In the genomic region with DNA sequence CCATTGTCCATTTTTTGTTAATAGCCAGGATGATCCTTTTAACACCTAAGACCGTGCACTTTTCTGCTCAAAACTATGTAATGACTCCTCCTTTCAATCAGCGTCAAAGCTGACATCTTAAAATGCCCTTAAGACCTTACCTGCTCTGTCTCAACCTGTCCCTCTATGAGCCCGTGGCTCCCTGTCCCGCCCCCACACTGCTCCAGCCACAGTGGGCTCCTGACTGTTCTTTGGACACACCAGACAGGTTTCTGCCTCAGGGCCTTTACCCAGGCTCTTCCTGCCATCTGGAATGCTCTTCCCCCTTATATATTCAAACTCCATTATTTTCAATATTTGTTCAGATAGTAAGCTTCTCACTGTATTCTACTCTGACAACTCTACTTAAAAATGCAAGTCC, we compare ENCODE assay signal across 27 cellular contexts. TPM values are rescaled to one million over a fixed set of nuclear protein-coding genes. Genes with fewer than 3 reads are reported as not detected.
DNase-seq lines count a peak whose midpoint lies in the region; FAIRE-seq and TF ChIP-seq lines count a peak whose summit lies in the region.
"Had no signal": no experiment of that assay in that cellular context is flagged by ENCODE, and none has a peak within 500 bp of the region (broad histone marks: within the 10 kb centered on the region; RNA-seq: fewer than 3 reads in every experiment).

No MANE protein-coding gene starts in this region.

- H3K27me3 Mint-ChIP-seq in osteocyte (ENCODE audit: unreplicated experiment), result no peaks in the 10 kb centered on the region
- H3K27me3 Mint-ChIP-seq in glutamatergic neuron (ENCODE audit: unreplicated experiment), result peaks cover 2% of the 10 kb centered on the region
- H3K27me3 Mint-ChIP-seq: CD4-positive, alpha-beta T cell; CD8-positive, alpha-beta memory T cell had no signal

- H3K36me3 Mint-ChIP-seq in osteocyte (ENCODE audit: unreplicated experiment) (no peaks in the 10 kb centered on the region), glutamatergic neuron (ENCODE audit: unreplicated experiment) (peaks cover 3% of the 10 kb centered on the region)
- H3K36me3 Mint-ChIP-seq: CD14-positive monocyte had no signal

- FAIRE-seq in bronchial epithelial cell (lab: Jason Lieb, UNC), result peak; percentile 13
- FAIRE-seq: A549, G401.6, GM12892, GM19239 had no signal

- H3K9me3 Mint-ChIP-seq in osteocyte (ENCODE audit: unreplicated experiment), result no peaks in the 10 kb centered on the region
- peaks cover 3% of the 10 kb centered on the region for H3K9me3 Mint-ChIP-seq in glutamatergic neuron (ENCODE audit: unreplicated experiment)
- H3K9me3 Mint-ChIP-seq: CD4-positive, alpha-beta T cell; CD8-positive, alpha-beta memory T cell had no signal

- no peaks in the 10 kb centered on the region for H3K27me3 ChIP-seq in bronchial epithelial cell (ENCODE audit: control insufficient read depth, insufficient read depth, low read length)
- H3K27me3 ChIP-seq in esophagus muscularis mucosa, result no peaks in the 10 kb centered on the region
- H3K27me3 ChIP-seq: BE2C; BLaER1 treated with 17β-estradiol and CSF1 and Interleukin-3, amounts not matched to agents 10 nM and 100 nM had no signal

- no peak overlapping the region for H3K4me3 ChIP-seq in bronchial epithelial cell (ENCODE audit: low read depth, low read length)
- no peak overlapping the region for H3K4me3 ChIP-seq in esophagus muscularis mucosa
- H3K4me3 ChIP-seq: A549; BLaER1 treated with 17β-estradiol and CSF1 and Interleukin-3, amounts not matched to agents 10 nM and 100 nM; GM23248 had no signal

- WGBS in esophagus muscularis mucosa, result 89% methylated on average over 4 of the region's 4 CpGs

- DNase-seq in NCI-H69 (lab: John Stamatoyannopoulos, UW) (peak; percentile 12), bronchial epithelial cell (ENCODE audit: low read depth) (no peak), esophagus muscularis mucosa (ENCODE audit: extremely low spot score) (peak; percentile 53), osteocyte (ENCODE audit: extremely low spot score, unreplicated experiment) (no peak), germinal center (ENCODE audit: low spot score) (no peak), glutamatergic neuron (no peak)
- no peak for DNase-seq in activated naive CD4-positive, alpha-beta T cell treated with anti-CD3 and anti-CD28 coated beads, Interleukin-2, amount 50 U/mL, for 16 hours
- DNase-seq: 8988T; ACHN; AML-193; BE2C; Calu3; CD4-positive, alpha-beta T cell; CD8-positive, alpha-beta memory T cell; COR-L47; DMS53; DMS79 treated with DMSO at 0.1 percent for 48 hours; GM23248; H9 had no signal

- H3K9me3 ChIP-seq in esophagus muscularis mucosa, result no peaks in the 10 kb centered on the region
- H3K9me3 ChIP-seq: A549; BE2C; BLaER1 treated with 17β-estradiol and CSF1 and Interleukin-3, amounts not matched to agents 10 nM and 100 nM had no signal

- H3K4me3 Mint-ChIP-seq in osteocyte (ENCODE audit: unreplicated experiment), result no peak overlapping the region
- H3K4me3 Mint-ChIP-seq in glutamatergic neuron (ENCODE audit: unreplicated experiment), result no peak overlapping the region
- H3K4me3 Mint-ChIP-seq: CD14-positive monocyte; CD4-positive, alpha-beta T cell; CD8-positive, alpha-beta memory T cell; H9 had no signal

- no peak for TF ChIP-seq EP300 in esophagus muscularis mucosa (IDR thresholded peaks at IDR 0.05)

- no peaks in the 10 kb centered on the region for H3K4me1 ChIP-seq in esophagus muscularis mucosa
- H3K4me1 ChIP-seq: A549; BE2C; BLaER1 treated with 17β-estradiol and CSF1 and Interleukin-3, amounts not matched to agents 10 nM and 100 nM had no signal

- intact Hi-C loops in esophagus muscularis mucosa (cut with DNase I), result no loop called here

- no peak overlapping the region for H3K27ac ChIP-seq in esophagus muscularis mucosa (replicated peaks in 1 of 4)
- H3K27ac ChIP-seq: A549; BLaER1 treated with 17β-estradiol and CSF1 and Interleukin-3, amounts not matched to agents 10 nM and 100 nM; GM23248 had no signal

- TF ChIP-seq CTCF in bronchial epithelial cell (IDR thresholded peaks at IDR 0.05; ENCODE audit: insufficient read depth, low read length, severe bottlenecking) (no peak), esophagus muscularis mucosa (IDR thresholded peaks at IDR 0.05) (no peak), osteocyte (IDR thresholded peaks at IDR 0.05) (no peak), glutamatergic neuron (IDR thresholded peaks at IDR 0.05; ENCODE audit: partially characterized antibody, unreplicated experiment) (no peak)

- H3K27ac Mint-ChIP-seq in osteocyte (ENCODE audit: unreplicated experiment) (peak overlapping the region; percentile 9), glutamatergic neuron (ENCODE audit: unreplicated experiment) (no peak overlapping the region)
- H3K27ac Mint-ChIP-seq: CD14-positive monocyte; CD4-positive, alpha-beta T cell had no signal

- no peak for TF ChIP-seq POLR2A in esophagus muscularis mucosa (IDR thresholded peaks at IDR 0.05; ENCODE audit: low read depth)

- H3K36me3 ChIP-seq in bronchial epithelial cell (ENCODE audit: control insufficient read depth, insufficient read depth, low read length) (no peaks in the 10 kb centered on the region), esophagus muscularis mucosa (no peaks in the 10 kb centered on the region)
- H3K36me3 ChIP-seq: BE2C; BLaER1 treated with 17β-estradiol and CSF1 and Interleukin-3, amounts not matched to agents 10 nM and 100 nM had no signal

- H3K4me1 Mint-ChIP-seq in osteocyte (ENCODE audit: unreplicated experiment) (peaks cover 46% of the 10 kb centered on the region), glutamatergic neuron (ENCODE audit: low read depth, unreplicated experiment) (peaks cover 9% of the 10 kb centered on the region)
- H3K4me1 Mint-ChIP-seq: CD14-positive monocyte; CD8-positive, alpha-beta memory T cell had no signal

RNA-seq across cellular contexts. Expression of gene CDRT15, which starts 14.1 kb away (rescaled TPM):
- not detected in 2 replicates for total RNA-seq in bronchial epithelial cell
- total RNA-seq in esophagus muscularis mucosa, result not detected
- total RNA-seq in osteocyte, result not detected in 2 replicates
- total RNA-seq in glutamatergic neuron (ENCODE audit: unreplicated experiment), result not detected
- total RNA-seq: Calu3; CD4-positive, alpha-beta T cell; CD8-positive, alpha-beta memory T cell; Daoy; GM23248; H4; H9 had no signal

Comparison
In these comparisons a context has a peak if more than half of its experiments do, and no peak if none do; other contexts are left out.
1. DNase-seq: peak in NCI-H69 (single experiment) and esophagus muscularis mucosa (single experiment); none in bronchial epithelial cell (single experiment), osteocyte (single experiment), germinal center (single experiment), glutamatergic neuron (single experiment) and activated naive CD4-positive, alpha-beta T cell treated with anti-CD3 and anti-CD28 coated beads, Interleukin-2, amount 50 U/mL, for 16 hours (single experiment).